In the genomic region with DNA sequence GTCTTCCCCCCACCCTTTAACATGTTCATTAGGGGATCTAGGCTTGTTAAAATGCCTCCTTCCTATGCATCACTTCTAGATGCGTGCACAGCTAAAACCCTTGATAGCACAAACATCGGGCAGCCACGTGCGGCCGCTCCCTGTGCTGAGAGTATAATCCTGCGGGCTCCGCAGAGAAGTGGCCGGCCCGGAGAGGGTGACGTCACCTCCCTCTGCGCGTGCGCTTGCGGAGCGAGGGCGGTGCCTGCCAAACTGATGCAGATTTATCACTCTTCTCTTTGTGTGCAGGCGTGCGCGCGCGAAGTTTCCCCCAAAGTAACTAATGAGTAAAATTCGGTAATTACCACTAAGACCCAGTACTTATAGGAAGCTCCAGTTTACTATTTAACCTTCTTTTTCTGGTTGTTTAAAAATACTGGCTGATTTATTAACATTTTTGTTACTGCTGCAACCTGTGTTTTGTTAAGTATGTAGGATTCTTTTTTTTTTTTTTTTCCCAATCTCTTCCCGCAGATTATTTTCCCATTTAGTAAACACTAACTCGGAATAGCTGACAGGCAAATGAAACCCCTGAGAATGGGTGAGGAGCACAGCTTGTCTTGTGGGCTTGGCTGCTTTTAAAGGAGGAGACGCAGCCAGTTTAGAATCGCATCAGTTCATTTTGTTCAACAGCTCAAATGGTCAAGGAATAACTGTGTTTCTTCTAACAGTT, we compare ENCODE assay signal across 8 cellular contexts.
DNase-seq lines count a peak whose midpoint lies in the region; ATAC-seq and TF ChIP-seq lines count a peak whose summit lies in the region.

No MANE protein-coding gene starts in this region.

- TF ChIP-seq CTCF in fibroblast of villous mesenchyme (IDR thresholded peaks at IDR 0.05; ENCODE audit: insufficient read depth, low read depth, low read length), result no peak

- H3K4me3 ChIP-seq in Jurkat, Clone E6-1 (ENCODE audit: low read length), result peak overlapping the region; percentile 37
- peak overlapping the region; percentile 47 for H3K4me3 ChIP-seq in fibroblast of villous mesenchyme (ENCODE audit: low read depth, low read length)

- DNase-seq in EH (ENCODE audit: low read depth) (peak; percentile 96), RKO (ENCODE audit: low spot score) (peak; percentile 94), fibroblast of villous mesenchyme (ENCODE audit: low read depth) (peak; percentile 96), non-pigmented ciliary epithelial cell (ENCODE audit: low read depth) (peak; percentile 73), superior temporal gyrus (ENCODE audit: extremely low spot score) (peak; percentile 93)
- DNase-seq in Jurkat, Clone E6-1 (ENCODE audit: low read depth, low spot score), result peak; percentile 62
- peak; percentile 83 for DNase-seq in activated effector memory CD4-positive, alpha-beta T cell treated with anti-CD3 and anti-CD28 coated beads, Interleukin-2, amount 50 U/mL, for 16 hours

- ATAC-seq in GM21786 (IDR thresholded peaks at IDR 0.05; ENCODE audit: unreplicated experiment), result peak; percentile 73

Comparison
In these comparisons a context has a peak if more than half of its experiments do, and no peak if none do; other contexts are left out.
1. Peak in every context shown above with its lines: DNase-seq, ATAC-seq and H3K4me3 ChIP-seq.